In the genomic region with DNA sequence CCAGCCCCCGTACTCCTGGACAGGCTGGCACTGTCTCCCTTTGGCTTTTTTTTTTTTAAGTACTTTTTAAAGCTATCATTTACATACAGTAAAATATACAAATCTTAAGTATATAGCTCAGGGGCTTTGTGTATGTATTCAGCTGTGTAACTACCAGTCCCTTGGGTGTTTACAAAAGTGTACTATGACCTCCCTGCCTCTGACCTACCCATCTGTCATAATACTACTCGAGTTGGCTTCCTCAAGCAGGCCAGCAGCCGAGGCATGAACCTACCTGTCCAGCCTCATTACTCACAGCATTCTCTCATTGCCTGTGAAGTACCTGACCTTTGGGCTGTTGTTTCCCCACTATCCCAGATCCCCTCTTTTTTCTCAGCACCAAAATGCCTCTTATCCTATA, we compare ENCODE assay signal across 12 cellular contexts. TPM values are rescaled to one million over a fixed set of nuclear protein-coding genes. Genes with fewer than 3 reads are reported as not detected.
DNase-seq lines count a peak whose midpoint lies in the region; ATAC-seq, FAIRE-seq and TF ChIP-seq lines count a peak whose summit lies in the region.
"Had no signal": no experiment of that assay in that cellular context is flagged by ENCODE, and none has a peak within 500 bp of the region (broad histone marks: within the 10 kb centered on the region; RNA-seq: fewer than 3 reads in every experiment).

No MANE protein-coding gene starts in this region.

- no peak overlapping the region for H3K4me3 Mint-ChIP-seq in activated T-helper 17 cell treated with anti-CD3 and anti-CD28 coated beads, Interleukin-2, amount 50 U/mL, for 72 hours
- H3K4me3 Mint-ChIP-seq: activated naive CD8-positive, alpha-beta T cell treated with anti-CD3 and anti-CD28 coated beads, Interleukin-2, amount 10 ng/mL, durations not matched to agents 7 days and 5 days had no signal

- H3K27ac ChIP-seq in HepG2 (ENCODE audit: extremely low read length, insufficient read depth, low read length): peak overlapping the region; percentile 90

- no peaks in the 10 kb centered on the region for H3K9me3 Mint-ChIP-seq in activated T-helper 17 cell treated with anti-CD3 and anti-CD28 coated beads, Interleukin-2, amount 50 U/mL, for 72 hours
- H3K9me3 Mint-ChIP-seq: activated naive CD8-positive, alpha-beta T cell treated with anti-CD3 and anti-CD28 coated beads, Interleukin-2, amount 10 ng/mL, durations not matched to agents 7 days and 5 days had no signal

- peak overlapping the region; percentile 11 for H3K27ac Mint-ChIP-seq in activated T-helper 17 cell treated with anti-CD3 and anti-CD28 coated beads, Interleukin-2, amount 50 U/mL, for 72 hours
- H3K27ac Mint-ChIP-seq: activated naive CD8-positive, alpha-beta T cell treated with anti-CD3 and anti-CD28 coated beads, Interleukin-2, amount 10 ng/mL, durations not matched to agents 7 days and 5 days had no signal

- peak overlapping the region; percentile 66 for H3K9ac ChIP-seq in HepG2 (ENCODE audit: insufficient read depth, low read depth, low read length)

- TF ChIP-seq POLR2A in HepG2 (IDR thresholded peaks at IDR 0.05; ENCODE audit: insufficient read depth in 1 of 2, low read depth in 2 of 2, low read length in 2 of 2): no peak

- no peak for ATAC-seq in activated T-helper 17 cell treated with anti-CD3 and anti-CD28 coated beads, Interleukin-2, amount 50 U/mL, for 72 hours (replicated peaks)
- ATAC-seq in HepG2 (peak; percentile 78), GM18498 (IDR thresholded peaks at IDR 0.05; ENCODE audit: unreplicated experiment) (no peak)

- WGBS in HepG2 (ENCODE audit: low lambda C conversion rate): 4% methylated on average over 3 of the region's 3 CpGs

- TF ChIP-seq CTCF in HepG2 (CRISPR knock-in tag; IDR thresholded peaks at IDR 0.05): no peak

- H3K4me2 ChIP-seq in HepG2 (ENCODE audit: low read depth, low read length): peak overlapping the region; percentile 64

- H3K36me3 ChIP-seq in HepG2 (replicated peaks in 1 of 2; ENCODE audit: control insufficient read depth in 1 of 2, insufficient read depth in 2 of 2, low read length in 2 of 2): peaks cover 3 to 23% of the 10 kb centered on the region in 2 experiments
- H3K36me3 ChIP-seq: uterus had no signal

- intact Hi-C loops in HepG2 (cut with micrococcal nuclease; ENCODE audit: unreplicated experiment): no loop called here

- peak; percentile 68 for FAIRE-seq in HepG2 (lab: Jason Lieb, UNC)

- no peak overlapping the region for H3K4me3 ChIP-seq in HepG2 (replicated peaks in 1 of 3; ENCODE audit: insufficient read depth in 1 of 3, low read depth in 2 of 3, low read length in 3 of 3)
- H3K4me3 ChIP-seq: uterus had no signal

- CTCF ChIA-PET in HepG2 (lab: Yijun Ruan, JAX; ENCODE audit: low intra/inter-chr PET ratio, low total read pairs): no interaction called here

- TF ChIP-seq EP300 in HepG2 (IDR thresholded peaks at IDR 0.05; ENCODE audit: low read depth in 2 of 2, low read length in 2 of 2) (peak in 1 of 2 experiments; percentile 76; a peak in 2 of 4 replicates), HepG2 (CRISPR knock-in tag; IDR thresholded peaks at IDR 0.05; ENCODE audit: borderline replicate concordance) (peak; percentile 33; the same call in 1 of the 2 replicates)

- H3K4me1 Mint-ChIP-seq in activated T-helper 17 cell treated with anti-CD3 and anti-CD28 coated beads, Interleukin-2, amount 50 U/mL, for 72 hours: peaks cover 19% of the 10 kb centered on the region
- H3K4me1 Mint-ChIP-seq: activated naive CD8-positive, alpha-beta T cell treated with anti-CD3 and anti-CD28 coated beads, Interleukin-2, amount 10 ng/mL, durations not matched to agents 7 days and 5 days had no signal

- no peaks in the 10 kb centered on the region for H3K27me3 ChIP-seq in HepG2 (ENCODE audit: control insufficient read depth in 1 of 2, insufficient read depth in 2 of 2, low read length in 2 of 2)
- H3K27me3 ChIP-seq: uterus had no signal

- no peaks in the 10 kb centered on the region for H3K9me3 ChIP-seq in HepG2 (ENCODE audit: low read length)
- H3K9me3 ChIP-seq: uterus had no signal

- H3K27me3 Mint-ChIP-seq in activated T-helper 17 cell treated with anti-CD3 and anti-CD28 coated beads, Interleukin-2, amount 50 U/mL, for 72 hours: no peaks in the 10 kb centered on the region
- H3K27me3 Mint-ChIP-seq: activated naive CD8-positive, alpha-beta T cell treated with anti-CD3 and anti-CD28 coated beads, Interleukin-2, amount 10 ng/mL, durations not matched to agents 7 days and 5 days had no signal

- H2AFZ ChIP-seq in HepG2 (ENCODE audit: low read length): no peak overlapping the region

- H3K4me1 ChIP-seq in HepG2 (ENCODE audit: insufficient read depth, low read length): peaks cover 96% of the 10 kb centered on the region

- H3K36me3 Mint-ChIP-seq in activated T-helper 17 cell treated with anti-CD3 and anti-CD28 coated beads, Interleukin-2, amount 50 U/mL, for 72 hours (ENCODE audit: low read depth): peaks cover 91% of the 10 kb centered on the region

- no peaks in the 10 kb centered on the region for H4K20me1 ChIP-seq in HepG2 (ENCODE audit: insufficient read depth, low read length)

- no peaks in the 10 kb centered on the region for H3K79me2 ChIP-seq in HepG2 (ENCODE audit: insufficient read depth, low read length)

- BruUV-seq in HepG2 (replicated peaks; lab: Mats Ljungman, UMichigan): no TSS peak

- POLR2A ChIA-PET in HepG2 (lab: Yijun Ruan, JAX): interaction anchor here (0.9 to 2.2 kb wide), 7 partner anchors 8 to 43 kb away, joined by 3 to 13 read pairs (median 6); a partner anchor contains a TSS

- in situ Hi-C loops in HepG2 (cut with HindIII; ENCODE audit: extremely low pct_ligation_motif_present, low pct_unique_long_range_greater_than_20kb): no loop called here

- no peak for TF ChIP-seq RAD21 in HepG2 (CRISPR knock-in tag; IDR thresholded peaks at IDR 0.05)

- DNase-seq in SIG-M5 treated with dmso at 0.1 percent for 504 hours (lab: John Stamatoyannopoulos, UW; ENCODE audit: unreplicated experiment): peak; percentile 21
- DNase-seq in SIG-M5 (lab: John Stamatoyannopoulos, UW): no peak
- DNase-seq in HepG2 (ENCODE audit: low spot score): peak; percentile 78
- DNase-seq in ureter (ENCODE audit: low spot score): peak; percentile 64
- DNase-seq in stimulated activated CD4-positive, alpha-beta T cell treated with anti-CD3 and anti-CD28 coated beads, Interleukin-4, amount 100 ng/mL, for 1 hour: no peak
- DNase-seq in T-helper 2 cell: no peak
- DNase-seq: activated CD4-positive, alpha-beta T cell treated with anti-CD3 and anti-CD28 coated beads for 1 hour; activated naive CD8-positive, alpha-beta T cell treated with anti-CD3 and anti-CD28 coated beads, Interleukin-2, amount 10 ng/mL, durations not matched to agents 7 days and 5 days; KBM-7; uterus had no signal

TF ChIP-seq in HepG2, 621 proteins besides CTCF, POLR2A, EP300 and RAD21 (continues in another document):
- TF ChIP-seq, protein P1, sequence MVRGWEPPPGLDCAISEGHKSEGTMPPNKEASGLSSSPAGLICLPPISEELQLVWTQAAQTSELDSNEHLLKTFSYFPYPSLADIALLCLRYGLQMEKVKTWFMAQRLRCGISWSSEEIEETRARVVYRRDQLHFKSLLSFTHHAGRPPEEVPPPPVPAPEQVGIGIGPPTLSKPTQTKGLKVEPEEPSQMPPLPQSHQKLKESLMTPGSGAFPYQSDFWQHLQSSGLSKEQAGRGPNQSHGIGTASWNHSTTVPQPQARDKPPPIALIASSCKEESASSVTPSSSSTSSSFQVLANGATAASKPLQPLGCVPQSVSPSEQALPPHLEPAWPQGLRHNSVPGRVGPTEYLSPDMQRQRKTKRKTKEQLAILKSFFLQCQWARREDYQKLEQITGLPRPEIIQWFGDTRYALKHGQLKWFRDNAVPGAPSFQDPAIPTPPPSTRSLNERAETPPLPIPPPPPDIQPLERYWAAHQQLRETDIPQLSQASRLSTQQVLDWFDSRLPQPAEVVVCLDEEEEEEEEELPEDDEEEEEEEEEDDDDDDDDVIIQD (CRISPR knock-in tag; IDR thresholded peaks at IDR 0.05; ENCODE audit: low read depth): peak; percentile 58; the same call in 1 of the 2 replicates
- TF ChIP-seq ISX (CRISPR knock-in tag; conservative IDR thresholded peaks at IDR 0.05) (no peak), KDM2A (CRISPR knock-in tag; IDR thresholded peaks at IDR 0.05; ENCODE audit: borderline replicate concordance, low read depth) (0 out of 2 replicates have a peak, but pooled peaks have one; percentile 23), SIN3A (IDR thresholded peaks at IDR 0.05; ENCODE audit: borderline replicate concordance, low read depth, low read length) (no peak), ZNF709 (CRISPR knock-in tag; IDR thresholded peaks at IDR 0.05) (0 out of 2 replicates have a peak, but pooled peaks have one; percentile 31), RARA (CRISPR knock-in tag; IDR thresholded peaks at IDR 0.05) (peak; percentile 85), ZMYM3 (CRISPR knock-in tag; IDR thresholded peaks at IDR 0.05) (no peak), XRCC5 (optimal IDR thresholded peaks at IDR 0.05; ENCODE audit: low read length) (peak; percentile 27), SMAD3 (CRISPR knock-in tag; IDR thresholded peaks at IDR 0.05) (no peak)

RNA-seq across cellular contexts. Expression of a gene that starts 33.2 kb away (rescaled TPM):
- total RNA-seq in activated T-helper 17 cell treated with anti-CD3 and anti-CD28 coated beads, Interleukin-2, amount 50 U/mL, for 72 hours: 10 to 100 TPM; 40.1 to 47.7 TPM
- total RNA-seq in HepG2 (2016; rRNA removed; fragmentation: Illumina TruSeq; extraction: Trizol) (12.2 and 22.4 TPM in 2 replicates), ureter (134 TPM)
- total RNA-seq in HepG2 (2016; cell fraction: cytosol; rRNA removed; fragmentation: Illumina TruSeq; extraction: Trizol; ENCODE audit: low read depth): 15.9 and 19.0 TPM in 2 replicates
- total RNA-seq in HepG2 (2016; cell fraction: insoluble cytoplasmic fraction; rRNA removed; fragmentation: Illumina TruSeq; extraction: Trizol): 10.3 and 18.8 TPM in 2 replicates
- 6.0 and 7.4 TPM in 2 replicates for total RNA-seq in HepG2 (2016; cell fraction: membrane; rRNA removed; fragmentation: Illumina TruSeq; extraction: Trizol)
- 23.2 and 26.5 TPM in 2 replicates for total RNA-seq in HepG2 (2016; cell fraction: nucleus; rRNA removed; fragmentation: Illumina TruSeq; extraction: Trizol)
- 14.8 and 16.9 TPM in 2 replicates for polyA plus RNA-seq in HepG2 (2011; rRNA removed)
- polyA plus RNA-seq in HepG2 (2011; cell fraction: cytosol; rRNA removed): 11.8 and 13.6 TPM in 2 replicates
- polyA plus RNA-seq in HepG2 (2011; cell fraction: nucleus; rRNA removed): 11.3 and 12.7 TPM in 2 replicates
- 11.9 and 13.1 TPM in 2 replicates for polyA plus RNA-seq in HepG2 (2012)
- 0.63 and 1.1 TPM in 2 replicates for polyA plus RNA-seq in HepG2 (2016; cell fraction: cytosol; fragmentation: Illumina TruSeq; extraction: Trizol; ENCODE audit: low read depth)
- 5.3 and 6.4 TPM in 2 replicates for polyA plus RNA-seq in HepG2 (2016; cell fraction: insoluble cytoplasmic fraction; fragmentation: Illumina TruSeq; extraction: Trizol; ENCODE audit: low read depth)
- polyA plus RNA-seq in HepG2 (2016; cell fraction: membrane; fragmentation: Illumina TruSeq; extraction: Trizol; ENCODE audit: low read depth): 0.93 and 1.0 TPM in 2 replicates
- 12.2 and 14.4 TPM in 2 replicates for polyA plus RNA-seq in HepG2 (2016; cell fraction: nucleus; fragmentation: Illumina TruSeq; extraction: Trizol; ENCODE audit: insufficient read depth, low read depth)
- 91.3 and 104 TPM in 2 replicates for polyA minus RNA-seq in HepG2 (2011; rRNA and poly(A)+ RNA removed; ENCODE audit: low replicate concordance)
- 14.3 and 22.4 TPM in 2 replicates for polyA minus RNA-seq in HepG2 (2011; cell fraction: cytosol; rRNA and poly(A)+ RNA removed)
- 20.5 and 26.2 TPM in 2 replicates for polyA minus RNA-seq in HepG2 (2011; cell fraction: nucleus; rRNA and poly(A)+ RNA removed)

Comparison
In these comparisons a context has a peak if more than half of its experiments do, and no peak if none do; other contexts are left out.
1. DNase-seq: peak in SIG-M5 treated with dmso at 0.1 percent for 504 hours (single experiment), HepG2 (single experiment) and ureter (single experiment); none in SIG-M5 (single experiment), stimulated activated CD4-positive, alpha-beta T cell treated with anti-CD3 and anti-CD28 coated beads, Interleukin-4, amount 100 ng/mL, for 1 hour (single experiment) and T-helper 2 cell (0 of 5).